8 cellular contexts compared by ENCODE assay signal in the genomic region with DNA sequence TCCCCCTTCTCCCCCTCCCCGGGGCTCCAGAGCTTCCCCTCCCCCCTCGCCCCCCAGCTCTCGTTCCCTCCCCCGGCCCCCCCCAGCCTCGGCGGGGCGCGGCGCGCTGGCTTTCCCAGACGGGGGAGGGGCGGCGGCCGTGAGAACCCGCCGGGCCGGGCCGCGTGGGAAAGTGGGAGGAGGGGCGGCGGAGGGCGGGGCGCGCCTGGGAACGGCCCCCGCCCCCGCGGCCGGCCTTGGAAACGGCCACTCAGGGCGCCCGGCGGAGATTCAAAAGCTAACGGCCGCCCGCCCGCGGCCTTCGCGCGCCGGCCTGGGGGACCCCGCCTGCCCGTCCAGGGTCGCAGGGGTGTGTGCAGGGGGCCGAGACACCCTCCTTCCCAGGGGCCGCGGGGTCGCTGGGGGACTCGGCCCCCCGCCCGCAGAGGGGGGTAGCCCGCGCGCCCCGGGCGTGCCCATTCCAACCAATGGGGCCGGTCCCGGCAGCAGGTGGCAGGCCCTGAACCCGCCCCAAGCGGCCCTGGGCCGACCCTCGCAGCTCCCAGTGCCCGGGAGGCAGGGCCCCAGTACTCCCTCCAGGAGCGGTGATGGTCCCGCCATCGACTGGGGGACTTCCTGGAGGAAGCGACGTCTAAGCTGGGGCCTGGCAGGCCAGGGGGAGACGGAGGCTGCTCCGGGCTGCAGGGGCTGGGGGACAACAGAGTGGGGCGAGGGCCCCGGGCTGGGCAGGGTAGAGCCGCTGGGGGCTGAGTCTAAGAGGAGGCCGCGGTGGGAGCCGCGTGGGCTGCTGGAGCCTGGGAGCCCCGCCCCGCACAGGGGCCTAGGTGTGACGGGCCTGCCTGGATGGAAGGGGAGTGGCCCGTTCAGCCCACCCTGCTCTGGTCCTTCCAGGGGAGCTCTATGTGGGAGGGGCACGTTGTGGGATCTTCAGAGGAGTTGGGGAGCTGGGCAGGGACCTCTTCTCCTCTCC. TPM values are rescaled to one million over a fixed set of nuclear protein-coding genes. Genes with fewer than 3 reads are reported as not detected.
DNase-seq lines count a peak whose midpoint lies in the region; ATAC-seq and TF ChIP-seq lines count a peak whose summit lies in the region.

No MANE protein-coding gene starts in this region.

- peak; percentile 42 to 60 for ATAC-seq in activated naive CD4-positive, alpha-beta T cell treated with anti-CD3 and anti-CD28 coated beads, Interleukin-2, amount 50 U/mL, for 72 hours

- H4K12ac ChIP-seq in trophoblast cell (ENCODE audit: low read depth, low read length), result peak overlapping the region; percentile 40

- H2BK5ac ChIP-seq in trophoblast cell (ENCODE audit: low read depth, low read length, poor library complexity), result no peak overlapping the region

- H3K9me3 ChIP-seq in Peyer's patch, result no peaks in the 10 kb centered on the region
- no peaks in the 10 kb centered on the region for H3K9me3 ChIP-seq in esophagus (ENCODE audit: control insufficient read depth in 2 of 2, insufficient read depth in 1 of 2, low read depth in 1 of 2, low read length in 1 of 2)
- H3K9me3 ChIP-seq in trophoblast cell (ENCODE audit: insufficient read depth, low read depth, low read length), result no peaks in the 10 kb centered on the region

- no peak overlapping the region for H3K4ac ChIP-seq in trophoblast cell (ENCODE audit: low read depth, low read length)

- whole genome bisulfite sequencing in esophagus, 2 donors, result 5 to 6% methylated on average over 54 to 83 of the region's 83 CpGs
- no CpG with 5 or more reads among the region's 83 CpGs for WGBS in trophoblast cell (ENCODE audit: extremely low coverage, insufficient coverage, insufficient read length)

- peak overlapping the region; percentile 28 for H3K14ac ChIP-seq in trophoblast cell (ENCODE audit: low read length)

- H3K36me3 Mint-ChIP-seq in activated naive CD4-positive, alpha-beta T cell treated with anti-CD3 and anti-CD28 coated beads, Interleukin-2, amount 50 U/mL, for 72 hours, result no peaks in the 10 kb centered on the region

- no peaks in the 10 kb centered on the region for H3K79me2 ChIP-seq in trophoblast cell (ENCODE audit: control insufficient read depth, insufficient read depth, low read length, poor library complexity)

- no peak overlapping the region for H3K23ac ChIP-seq in trophoblast cell (ENCODE audit: low read length)

- H3K9me3 Mint-ChIP-seq in activated naive CD4-positive, alpha-beta T cell treated with anti-CD3 and anti-CD28 coated beads, Interleukin-2, amount 50 U/mL, for 72 hours, result no peaks in the 10 kb centered on the region

- peaks cover 4% of the 10 kb centered on the region for H3K79me1 ChIP-seq in trophoblast cell (ENCODE audit: low read length)

- H2BK120ac ChIP-seq in trophoblast cell (ENCODE audit: insufficient read depth, low read length, poor library complexity), result peak overlapping the region; percentile 41

- no peaks in the 10 kb centered on the region for H3K36me3 ChIP-seq in Peyer's patch
- H3K36me3 ChIP-seq in esophagus (ENCODE audit: control insufficient read depth in 2 of 2, insufficient read depth in 2 of 2, low read length in 1 of 2), result no peaks in the 10 kb centered on the region
- H3K36me3 ChIP-seq in trophoblast cell (ENCODE audit: control insufficient read depth in 1 of 2, insufficient read depth in 2 of 2, low read length in 2 of 2), result no peaks in the 10 kb centered on the region

- DNase-seq in activated naive CD4-positive, alpha-beta T cell treated with anti-CD3 and anti-CD28 coated beads, Interleukin-2, amount 50 U/mL, for 72 hours (ENCODE audit: low spot score in 2 of 2), result peak in 1 of 2 donors; percentile 51
- no peak for DNase-seq in activated naive CD4-positive, alpha-beta T cell treated with Interleukin-2 at 50 U/mL for 16 hours
- DNase-seq in Peyer's patch (peak in 2 of 3 donors; percentile 55 to 67), trophoblast cell (no peak), NCI-H1694 (lab: John Stamatoyannopoulos, UW) (no peak), activated gamma-delta T cell (lab: John Stamatoyannopoulos, UW) (no peak)
- no peak for DNase-seq in stimulated activated CD4-positive, alpha-beta T cell treated with anti-CD3 and anti-CD28 coated beads, Interleukin-1b, Interleukin-23, amount 100 ng/mL, for 48 hours

- TF ChIP-seq CTCF in Peyer's patch (IDR thresholded peaks at IDR 0.05), result no peak

- H4K8ac ChIP-seq in trophoblast cell (ENCODE audit: low read depth, low read length), result peak overlapping the region; percentile 56

- no peak overlapping the region for H2BK12ac ChIP-seq in trophoblast cell (ENCODE audit: low read length)

- H3K4me2 ChIP-seq in trophoblast cell (ENCODE audit: low read length), result peak overlapping the region; percentile 55

- H3K27ac ChIP-seq in Peyer's patch (peak overlapping the region in 3 of 4 donors; percentile 2 to 21 (median 17)), esophagus (ENCODE audit: low read depth in 2 of 2, low read length in 1 of 2) (no peak overlapping the region), trophoblast cell (ENCODE audit: low read depth, low read length) (no peak overlapping the region)

- no peaks in the 10 kb centered on the region for H3K27me3 ChIP-seq in Peyer's patch
- H3K27me3 ChIP-seq in esophagus (ENCODE audit: control insufficient read depth in 1 of 2, insufficient read depth in 2 of 2, low read length in 2 of 2), result no peaks in the 10 kb centered on the region
- no peaks in the 10 kb centered on the region for H3K27me3 ChIP-seq in trophoblast cell (ENCODE audit: insufficient read depth, low read length)

- no peak overlapping the region for H2AK5ac ChIP-seq in trophoblast cell (ENCODE audit: low read length)

- peak overlapping the region; percentile 82 for H4K91ac ChIP-seq in trophoblast cell (ENCODE audit: low read depth, low read length)

- H3K4me3 ChIP-seq in Peyer's patch (peak overlapping the region; percentile 20 to 48 (median 39)), esophagus (ENCODE audit: low read depth in 1 of 2, low read length in 2 of 2) (peak overlapping the region; percentile 15 to 34), trophoblast cell (ENCODE audit: low read depth, low read length) (no peak overlapping the region)

- no peak overlapping the region for H3K27ac Mint-ChIP-seq in activated naive CD4-positive, alpha-beta T cell treated with anti-CD3 and anti-CD28 coated beads, Interleukin-2, amount 50 U/mL, for 72 hours

- TF ChIP-seq POLR2A in Peyer's patch (IDR thresholded peaks at IDR 0.05), result no peak

- peak overlapping the region; percentile 31 for H3K18ac ChIP-seq in trophoblast cell (ENCODE audit: low read length)

- no peak overlapping the region for H3K9ac ChIP-seq in trophoblast cell (ENCODE audit: low read length)

- peaks cover 7 to 34% (median 19%) of the 10 kb centered on the region in 4 donors for H3K4me1 ChIP-seq in Peyer's patch
- H3K4me1 ChIP-seq in esophagus (ENCODE audit: control insufficient read depth in 2 of 2, insufficient read depth in 2 of 2, low read length in 1 of 2), result peaks cover 11 to 39% of the 10 kb centered on the region in 2 donors
- peaks cover 6 to 8% of the 10 kb centered on the region in 2 experiments for H3K4me1 ChIP-seq in trophoblast cell (ENCODE audit: control insufficient read depth in 1 of 2, insufficient read depth in 2 of 2, low read length in 2 of 2)

- H2AFZ ChIP-seq in trophoblast cell (ENCODE audit: insufficient read depth, low read length, poor library complexity), result peak overlapping the region; percentile 32

RNA-seq across cellular contexts. Expression of gene NRARP, which starts 14.2 kb away (rescaled TPM):
- 1 to 10 TPM in 1 of 2 donors, under 1 TPM in 1; 0.61 to 3.1 TPM for total RNA-seq in activated naive CD4-positive, alpha-beta T cell treated with anti-CD3 and anti-CD28 coated beads, Interleukin-2, amount 50 U/mL, for 72 hours
- total RNA-seq in Peyer's patch, result 10 to 100 TPM; 35.3 to 56.1 (median 43.8) TPM
- 1 to 10 TPM; 1.6 to 7.8 TPM for polyA plus RNA-seq in esophagus
- 1.6 and 1.7 TPM in 2 replicates for polyA plus RNA-seq in trophoblast cell (2013)

RNA-seq across cellular contexts. Expression of gene TOR4A, which starts 38.8 kb away (rescaled TPM):
- total RNA-seq in activated naive CD4-positive, alpha-beta T cell treated with anti-CD3 and anti-CD28 coated beads, Interleukin-2, amount 50 U/mL, for 72 hours, result 1 to 10 TPM; 2.6 to 8.8 TPM
- 10 to 100 TPM; 33.8 to 45.7 (median 39.2) TPM for total RNA-seq in Peyer's patch
- 1 to 10 TPM; 1.5 to 4.3 TPM for polyA plus RNA-seq in esophagus
- 6.7 and 6.8 TPM in 2 replicates for polyA plus RNA-seq in trophoblast cell (2013)

Comparison
In these comparisons a context has a peak if more than half of its experiments do, and no peak if none do; other contexts are left out.
1. DNase-seq: peak in Peyer's patch (2 of 3); none in activated naive CD4-positive, alpha-beta T cell treated with Interleukin-2 at 50 U/mL for 16 hours (single experiment), trophoblast cell (0 of 2), NCI-H1694 (single experiment), stimulated activated CD4-positive, alpha-beta T cell treated with anti-CD3 and anti-CD28 coated beads, Interleukin-1b, Interleukin-23, amount 100 ng/mL, for 48 hours (single experiment) and activated gamma-delta T cell (single experiment).
2. H3K27ac ChIP-seq: peak in Peyer's patch (3 of 4); none in esophagus (0 of 2) and trophoblast cell (single experiment).
3. RNA of gene NRARP, which starts 14.2 kb away (total RNA-seq): 35.3 to 56.1 TPM in Peyer's patch; 0.61 to 3.1 TPM in activated naive CD4-positive, alpha-beta T cell treated with anti-CD3 and anti-CD28 coated beads, Interleukin-2, amount 50 U/mL, for 72 hours; every median in the first group is over 4 times any median in the second.